Comparison of ENCODE assay signal across 20 cellular contexts in genomic region chr6:22614541-22614940, GRCh38. TPM values are rescaled to one million over a fixed set of nuclear protein-coding genes. Genes with fewer than 3 reads are reported as not detected.
"Had no signal": no experiment of that assay in that cellular context is flagged by ENCODE, and none has a peak within 500 bp of the region (broad histone marks: within the 10 kb centered on the region; RNA-seq: fewer than 3 reads in every experiment).

No MANE protein-coding gene starts in this region.

- H3K36me3 ChIP-seq: right lobe of liver, thyroid gland had no signal

- H3K4me1 ChIP-seq: foreskin keratinocyte, right lobe of liver, thyroid gland had no signal

- FAIRE-seq: endometrium, urothelium cell line had no signal

- H3K27ac ChIP-seq: foreskin keratinocyte, right lobe of liver, thyroid gland had no signal

- H3K9me3 ChIP-seq: right lobe of liver, thyroid gland had no signal

- H3K4me2 ChIP-seq: SK-N-SH had no signal

- H3K4me3 ChIP-seq: lung, right lobe of liver, thyroid gland had no signal

- H3K9ac ChIP-seq: SK-N-SH had no signal

- DNase-seq: activated CD4-positive, alpha-beta T cell treated with anti-CD3 and anti-CD28 coated beads, Interleukin-2, amount 50 U/mL, for 1 hour; activated naive CD4-positive, alpha-beta T cell treated with anti-CD3 and anti-CD28 coated beads for 36 hours; activated naive CD8-positive, alpha-beta T cell treated with anti-CD3 and anti-CD28 coated beads, Interleukin-2, amount 50 U/mL, for 24 hours; foreskin keratinocyte; glutamatergic neuron; immature natural killer cell; naive thymus-derived CD8-positive, alpha-beta T cell; right lobe of liver; SK-N-SH; T-cell; T-helper 9 cell; thyroid gland had no signal

- ATAC-seq: activated CD4-positive, CD25-positive, alpha-beta regulatory T cell treated with anti-CD3 and anti-CD28 coated beads, Interleukin-2, amount 50 U/mL, for 24 hours; activated naive CD8-positive, alpha-beta T cell treated with anti-CD3 and anti-CD28 coated beads, Interleukin-2, amount 50 U/mL, for 24 hours; activated T-helper 17 cell treated with anti-CD3 and anti-CD28 coated beads, Interleukin-2, amount 50 U/mL, for 72 hours; esophagus mucosa; naive thymus-derived CD8-positive, alpha-beta T cell; T-cell had no signal

- H3K27me3 ChIP-seq: foreskin keratinocyte, right lobe of liver, thyroid gland had no signal

RNA-seq across cellular contexts. Expression of gene HDGFL1, which starts 45.2 kb away (rescaled TPM):
- total RNA-seq: activated naive CD4-positive, alpha-beta T cell treated with anti-CD3 and anti-CD28 coated beads for 36 hours; activated T-helper 17 cell treated with anti-CD3 and anti-CD28 coated beads, Interleukin-2, amount 50 U/mL, for 72 hours; esophagus mucosa; foreskin keratinocyte; lung; mononuclear cell; naive thymus-derived CD8-positive, alpha-beta T cell; progenitor cell of endocrine pancreas; right lobe of liver; T-cell had no signal
- polyA plus RNA-seq: foreskin keratinocyte; immature natural killer cell; lung; naive thymus-derived CD8-positive, alpha-beta T cell; SK-N-SH had no signal
